ENCODE assay signal across 15 cellular contexts in the genomic region with DNA sequence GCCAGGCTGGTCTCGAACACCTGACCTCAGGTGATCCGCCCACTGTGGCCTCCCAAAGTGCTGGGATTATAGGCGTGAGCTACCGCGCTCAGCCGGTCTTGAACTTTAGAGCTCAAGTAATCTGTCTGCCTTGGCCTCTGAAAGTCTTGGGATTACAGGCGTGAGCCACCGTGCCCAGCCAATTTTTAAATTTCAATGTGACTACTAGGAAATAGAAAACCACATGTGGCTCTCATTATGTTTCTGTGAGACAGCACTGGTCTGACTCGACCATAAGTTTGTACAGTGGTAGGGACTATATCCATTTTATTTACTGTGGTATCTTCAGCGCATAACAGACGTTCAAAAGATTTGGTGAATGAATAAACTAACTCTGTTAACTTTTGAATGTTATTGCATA. TPM values are rescaled to one million over a fixed set of nuclear protein-coding genes. Genes with fewer than 3 reads are reported as not detected.
A peak's percentile ranks its signal among the peaks of the same experiment; 100 is the strongest.
DNase-seq lines count a peak whose midpoint lies in the region; ATAC-seq and TF ChIP-seq lines count a peak whose summit lies in the region.
"Had no signal": no experiment of that assay in that cellular context is flagged by ENCODE, and none has a peak within 500 bp of the region (broad histone marks: within the 10 kb centered on the region; RNA-seq: fewer than 3 reads in every experiment).

No MANE protein-coding gene starts in this region.

- no peaks in the 10 kb centered on the region for H3K9me3 Mint-ChIP-seq in stimulated activated effector memory CD8-positive, alpha-beta T cell treated with anti-CD3 and anti-CD28 coated beads, Interleukin-12 subunit alpha, Interleukin-12 subunit beta, amount 100 ng/mL, for 72 hours
- H3K9me3 Mint-ChIP-seq: type B pancreatic cell had no signal

- no peak overlapping the region for H2BK20ac ChIP-seq in IMR-90 (ENCODE audit: low read depth, low read length)

- CTCF ChIA-PET in IMR-90 (lab: Yijun Ruan, JAX): no interaction called here

- H3K27ac Mint-ChIP-seq in stimulated activated effector memory CD8-positive, alpha-beta T cell treated with anti-CD3 and anti-CD28 coated beads, Interleukin-12 subunit alpha, Interleukin-12 subunit beta, amount 100 ng/mL, for 72 hours: no peak overlapping the region
- H3K27ac Mint-ChIP-seq: type B pancreatic cell had no signal

- no peak overlapping the region for H2AFZ ChIP-seq in IMR-90 (replicated peaks; ENCODE audit: low read length, poor library complexity)

- in situ Hi-C loops in IMR-90 (cut with MboI; ENCODE audit: low sequenced_read_pairs): no loop called here

- H3K56ac ChIP-seq in IMR-90 (ENCODE audit: extremely low read depth, insufficient read depth, low read length): no peak overlapping the region

- no peak overlapping the region for H3K14ac ChIP-seq in IMR-90 (replicated peaks; ENCODE audit: low read depth, low read length)

- 98% methylated on average over 6 of the region's 11 CpGs; no CpG with 5 or more reads in 1 of the 2 experiments for WGBS in IMR-90 (ENCODE audit: extremely low coverage in 2 of 2, insufficient read length in 1 of 2), 2 experiments

- H3K36me3 ChIP-seq in IMR-90 (ENCODE audit: control insufficient read depth, insufficient read depth, low read length): no peaks in the 10 kb centered on the region

- H4K5ac ChIP-seq in IMR-90 (ENCODE audit: low read depth, low read length): no peak overlapping the region

- TF ChIP-seq RAD21 in IMR-90 (IDR thresholded peaks at IDR 0.05; ENCODE audit: low read length): no peak

- no peak overlapping the region for H4K8ac ChIP-seq in IMR-90 (ENCODE audit: low read depth in 2 of 2, low read length in 2 of 2)

- H4K20me1 ChIP-seq in IMR-90 (ENCODE audit: insufficient read depth, low read length): peaks cover 14% of the 10 kb centered on the region; the same call in 1 of the 2 replicates

- H3K9me3 ChIP-seq in IMR-90 (ENCODE audit: control insufficient read depth, insufficient read depth, low read length): no peaks in the 10 kb centered on the region

- no peak for TF ChIP-seq POLR2A in IMR-90 (IDR thresholded peaks at IDR 0.05; ENCODE audit: low read depth, low read length)

- H3K18ac ChIP-seq in IMR-90 (ENCODE audit: low read depth, low read length): no peak overlapping the region

- TF ChIP-seq CTCF in IMR-90 (conservative IDR thresholded peaks at IDR 0.05; ENCODE audit: low read depth, low read length): no peak

- no peak overlapping the region for H3K4ac ChIP-seq in IMR-90 (ENCODE audit: low read depth, low read length)

- no peak overlapping the region for H2BK5ac ChIP-seq in IMR-90 (ENCODE audit: low read depth, low read length, poor library complexity, severe bottlenecking)

- no peak for ATAC-seq in IMR-90 (ENCODE audit: low read depth)
- peak; percentile 91 for ATAC-seq in stimulated activated effector memory CD8-positive, alpha-beta T cell treated with anti-CD3 and anti-CD28 coated beads, Interleukin-12 subunit alpha, Interleukin-12 subunit beta, amount 100 ng/mL, for 72 hours
- ATAC-seq: left colon had no signal

- peaks cover 28% of the 10 kb centered on the region for H3K4me1 Mint-ChIP-seq in stimulated activated effector memory CD8-positive, alpha-beta T cell treated with anti-CD3 and anti-CD28 coated beads, Interleukin-12 subunit alpha, Interleukin-12 subunit beta, amount 100 ng/mL, for 72 hours

- no TSS peak for BruUV-seq in IMR-90 (replicated peaks; lab: Mats Ljungman, UMichigan)

- H3K27me3 ChIP-seq in IMR-90 (ENCODE audit: control insufficient read depth, insufficient read depth, low read length): no peaks in the 10 kb centered on the region

- H2AK9ac ChIP-seq in IMR-90 (replicated peaks; ENCODE audit: low read depth, low read length, poor library complexity): no peak overlapping the region

- no peak overlapping the region for H3K9ac ChIP-seq in IMR-90 (ENCODE audit: low read depth, low read length)

- H3K4me2 ChIP-seq in IMR-90 (ENCODE audit: low read depth, low read length): peak overlapping the region; percentile 27; the same call in 1 of the 2 replicates

- no peak overlapping the region for H3K4me3 ChIP-seq in IMR-90 (ENCODE audit: insufficient read depth, low read depth, low read length)
- H3K4me3 ChIP-seq: skin epidermis had no signal

- no peak overlapping the region for H4K91ac ChIP-seq in IMR-90 (ENCODE audit: insufficient read depth, low read depth, low read length)

- H3K79me1 ChIP-seq in IMR-90 (ENCODE audit: low read depth in 1 of 2, low read length in 2 of 2): peaks cover 0 to 42% of the 10 kb centered on the region in 2 experiments; a peak in 2 of 4 replicates

- H3K23ac ChIP-seq in IMR-90 (ENCODE audit: low read depth, low read length): no peak overlapping the region

- intact Hi-C loops in IMR-90 (cut with micrococcal nuclease): loop anchor here (10.0 kb wide), 1 partner anchor 166 kb away; no protein-coding TSS in a partner anchor

- no peak overlapping the region for H2BK120ac ChIP-seq in IMR-90 (ENCODE audit: low read depth, low read length)

- dilution Hi-C loops in IMR-90 (cut with HindIII; ENCODE audit: low sequenced_read_pairs, unreplicated experiment): no loop called here

- peak; percentile 11 for DNase-seq in activated CD4-positive, alpha-beta T cell treated with anti-CD3 and anti-CD28 coated beads for 48 hours
- no peak for DNase-seq in activated CD4-positive, alpha-beta T cell treated with anti-CD3 and anti-CD28 coated beads for 4 hours
- peak; percentile 54 for DNase-seq in IMR-90
- DNase-seq in astrocyte of the hippocampus (ENCODE audit: low read depth, low spot score): peak; percentile 55
- peak in 1 of 2 donors; percentile 61 for DNase-seq in stimulated activated effector memory CD8-positive, alpha-beta T cell treated with anti-CD3 and anti-CD28 coated beads, Interleukin-12 subunit alpha, Interleukin-12 subunit beta, amount 100 ng/mL, for 72 hours (ENCODE audit: low spot score in 2 of 2)
- no peak for DNase-seq in NCI-H748 treated with DMSO at 0.1 percent for 48 hours (lab: John Stamatoyannopoulos, UW)
- DNase-seq in NOMO-1 treated with dmso at 0.1 percent for 144 hours (lab: John Stamatoyannopoulos, UW; ENCODE audit: unreplicated experiment): no peak
- DNase-seq in iPS-NIHi11 (ENCODE audit: low spot score): no peak
- DNase-seq: left colon, NCI-H1048, NCI-H446, T-helper 9 cell had no signal

- H3K4me1 ChIP-seq in IMR-90 (ENCODE audit: control insufficient read depth, insufficient read depth, low read length): peaks cover 2% of the 10 kb centered on the region; the same call in 1 of the 2 replicates

- no peaks in the 10 kb centered on the region for H3K36me3 Mint-ChIP-seq in stimulated activated effector memory CD8-positive, alpha-beta T cell treated with anti-CD3 and anti-CD28 coated beads, Interleukin-12 subunit alpha, Interleukin-12 subunit beta, amount 100 ng/mL, for 72 hours
- H3K36me3 Mint-ChIP-seq: type B pancreatic cell had no signal

- no peak overlapping the region for H2AK5ac ChIP-seq in IMR-90 (ENCODE audit: low read depth, low read length)

- no peak overlapping the region for H2BK15ac ChIP-seq in IMR-90 (ENCODE audit: low read depth, low read length)

- 0 out of 2 replicates have a peak, but pooled peaks cover 4% of the 10 kb centered on the region for H3K9me1 ChIP-seq in IMR-90 (ENCODE audit: insufficient read depth, low read length)

- POLR2A ChIA-PET in IMR-90 (lab: Charles Lee; ENCODE audit: unreplicated experiment): no interaction called here

- H3K4me3 Mint-ChIP-seq in stimulated activated effector memory CD8-positive, alpha-beta T cell treated with anti-CD3 and anti-CD28 coated beads, Interleukin-12 subunit alpha, Interleukin-12 subunit beta, amount 100 ng/mL, for 72 hours: peak overlapping the region; percentile 24
- H3K4me3 Mint-ChIP-seq: type B pancreatic cell had no signal

- no peak overlapping the region for H3K27ac ChIP-seq in IMR-90 (ENCODE audit: insufficient read depth, low read length)
- H3K27ac ChIP-seq: RWPE1 had no signal

TF ChIP-seq in IMR-90, 13 proteins besides CTCF, POLR2A, EP300 and RAD21:
- no peak for TF ChIP-seq RCOR1 (IDR thresholded peaks at IDR 0.05; ENCODE audit: insufficient replicate concordance, low read length)
- no peak for TF ChIP-seq RFX5 (IDR thresholded peaks at IDR 0.05; ENCODE audit: low read depth, low read length)
- no peak for TF ChIP-seq MAFK (IDR thresholded peaks at IDR 0.05; ENCODE audit: low read depth, low read length)
- TF ChIP-seq, protein P1, sequence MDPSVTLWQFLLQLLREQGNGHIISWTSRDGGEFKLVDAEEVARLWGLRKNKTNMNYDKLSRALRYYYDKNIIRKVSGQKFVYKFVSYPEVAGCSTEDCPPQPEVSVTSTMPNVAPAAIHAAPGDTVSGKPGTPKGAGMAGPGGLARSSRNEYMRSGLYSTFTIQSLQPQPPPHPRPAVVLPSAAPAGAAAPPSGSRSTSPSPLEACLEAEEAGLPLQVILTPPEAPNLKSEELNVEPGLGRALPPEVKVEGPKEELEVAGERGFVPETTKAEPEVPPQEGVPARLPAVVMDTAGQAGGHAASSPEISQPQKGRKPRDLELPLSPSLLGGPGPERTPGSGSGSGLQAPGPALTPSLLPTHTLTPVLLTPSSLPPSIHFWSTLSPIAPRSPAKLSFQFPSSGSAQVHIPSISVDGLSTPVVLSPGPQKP (IDR thresholded peaks at IDR 0.05; ENCODE audit: borderline replicate concordance, low read depth, low read length): no peak
- TF ChIP-seq, protein P2, sequence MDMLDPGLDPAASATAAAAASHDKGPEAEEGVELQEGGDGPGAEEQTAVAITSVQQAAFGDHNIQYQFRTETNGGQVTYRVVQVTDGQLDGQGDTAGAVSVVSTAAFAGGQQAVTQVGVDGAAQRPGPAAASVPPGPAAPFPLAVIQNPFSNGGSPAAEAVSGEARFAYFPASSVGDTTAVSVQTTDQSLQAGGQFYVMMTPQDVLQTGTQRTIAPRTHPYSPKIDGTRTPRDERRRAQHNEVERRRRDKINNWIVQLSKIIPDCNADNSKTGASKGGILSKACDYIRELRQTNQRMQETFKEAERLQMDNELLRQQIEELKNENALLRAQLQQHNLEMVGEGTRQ (IDR thresholded peaks at IDR 0.05; ENCODE audit: low read depth, low read length): no peak
- no peak for TF ChIP-seq MXI1 (IDR thresholded peaks at IDR 0.05; ENCODE audit: borderline replicate concordance, low read depth, low read length)
- no peak for TF ChIP-seq NFE2L2 (IDR thresholded peaks at IDR 0.05; ENCODE audit: low read depth, low read length)
- no peak for TF ChIP-seq SMC3 (IDR thresholded peaks at IDR 0.05; ENCODE audit: low read depth, low read length)
- no peak for TF ChIP-seq CEBPB (IDR thresholded peaks at IDR 0.05; ENCODE audit: low read depth, low read length)
- TF ChIP-seq BHLHE40 (IDR thresholded peaks at IDR 0.05; ENCODE audit: low read depth, low read length): no peak
- TF ChIP-seq FOS (IDR thresholded peaks at IDR 0.05; ENCODE audit: low read depth, low read length): no peak
- no peak for TF ChIP-seq CHD1 (IDR thresholded peaks at IDR 0.05; ENCODE audit: low read depth, low read length)
- TF ChIP-seq MAZ (IDR thresholded peaks at IDR 0.05; ENCODE audit: borderline replicate concordance, low read depth, low read length): no peak

RNA-seq across cellular contexts. Expression of a gene that starts 9.1 kb away (rescaled TPM):
- total RNA-seq in IMR-90 (2012; rRNA removed): 88.6 and 96.4 TPM in 2 replicates
- polyA plus RNA-seq in IMR-90 (2012; rRNA removed): 56.0 and 77.5 TPM in 2 replicates
- polyA plus RNA-seq in IMR-90 (2012; cell fraction: cytosol; rRNA removed): 67.0 and 119 TPM in 2 replicates
- polyA plus RNA-seq in IMR-90 (2012; cell fraction: nucleus; rRNA removed; ENCODE audit: low replicate concordance): 33.2 and 65.3 TPM in 2 replicates

Comparison
In these comparisons a context has a peak if more than half of its experiments do, and no peak if none do; other contexts are left out.
1. DNase-seq: peak in activated CD4-positive, alpha-beta T cell treated with anti-CD3 and anti-CD28 coated beads for 48 hours (single experiment), IMR-90 (single experiment) and astrocyte of the hippocampus (single experiment); none in activated CD4-positive, alpha-beta T cell treated with anti-CD3 and anti-CD28 coated beads for 4 hours (0 of 2), NCI-H748 treated with DMSO at 0.1 percent for 48 hours (single experiment), NOMO-1 treated with dmso at 0.1 percent for 144 hours (single experiment) and iPS-NIHi11 (single experiment).